In the genomic region with DNA sequence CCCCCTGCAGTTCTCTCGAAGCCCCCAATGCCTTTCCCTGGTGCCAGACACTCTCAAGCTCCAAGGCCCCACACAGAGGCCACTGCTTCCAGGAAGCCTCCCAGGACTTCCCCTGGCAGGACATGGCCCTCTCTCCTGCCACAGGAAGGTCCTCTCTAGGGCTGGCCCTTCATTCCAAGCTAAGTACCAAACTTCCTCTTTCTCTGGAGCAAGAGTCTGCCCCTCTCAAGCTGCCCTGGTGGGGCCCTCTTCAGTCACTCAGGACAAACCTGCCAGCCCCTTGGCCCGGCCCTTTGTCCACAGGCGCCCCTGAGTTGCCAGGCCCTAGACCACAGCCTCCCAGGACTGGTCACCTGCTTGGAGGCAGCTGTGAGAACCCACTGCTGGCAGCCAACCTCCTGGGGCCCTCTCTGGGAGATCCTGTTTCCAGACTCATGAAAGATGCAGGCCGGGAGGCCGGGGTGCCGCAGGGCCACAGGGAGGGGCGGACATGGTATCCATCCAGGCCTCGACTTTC, we compare ENCODE assay signal across 8 cellular contexts. TPM values are rescaled to one million over a fixed set of nuclear protein-coding genes. Genes with fewer than 3 reads are reported as not detected.
DNase-seq lines count a peak whose midpoint lies in the region; ATAC-seq and TF ChIP-seq lines count a peak whose summit lies in the region.

No MANE protein-coding gene starts in this region.

- H3K9me3 ChIP-seq in GM23248 (ENCODE audit: low read depth): no peaks in the 10 kb centered on the region

- 69 to 77% methylated on average over 8 of the region's 8 CpGs for WGBS in GM23248 (ENCODE audit: low coverage in 1 of 2, low lambda C conversion rate in 2 of 2, missing lambda C conversion rate in 2 of 2), 2 experiments

- in situ Hi-C loops in GM23248 (cut with MboI): no loop called here

- TF ChIP-seq CTCF in RWPE1 (conservative IDR thresholded peaks at IDR 0.05; ENCODE audit: low read depth) (no peak), endothelial cell (IDR thresholded peaks at IDR 0.05; ENCODE audit: unreplicated experiment) (no peak)

- H3F3A ChIP-seq in GM23248 (ENCODE audit: insufficient read depth): no peaks in the 10 kb centered on the region

- no peak overlapping the region for H3K4me3 Mint-ChIP-seq in endothelial cell (ENCODE audit: unreplicated experiment)
- H3K4me3 Mint-ChIP-seq in naive thymus-derived CD8-positive, alpha-beta T cell: peak overlapping the region in 8 of 10 donors; percentile 6 to 90 (median 74)

- no peaks in the 10 kb centered on the region for H3K36me3 ChIP-seq in GM23248 (ENCODE audit: low read depth)

- no peaks in the 10 kb centered on the region for H3K9me2 ChIP-seq in GM23248 (ENCODE audit: insufficient read depth)

- H3K9ac ChIP-seq in GM23248: no peak overlapping the region

- H3K27ac ChIP-seq in RWPE1 (peak overlapping the region; percentile 94), GM23248 (no peak overlapping the region)

- H3K36me3 Mint-ChIP-seq in endothelial cell (ENCODE audit: low read depth, unreplicated experiment): peaks cover 8% of the 10 kb centered on the region
- H3K36me3 Mint-ChIP-seq in naive thymus-derived CD8-positive, alpha-beta T cell: peaks cover 0 to 29% (median 7%) of the 10 kb centered on the region in 3 donors

- H2AFZ ChIP-seq in GM23248: no peak overlapping the region

- no peak overlapping the region for H3K4me2 ChIP-seq in GM23248 (ENCODE audit: unreplicated experiment)

- H3K4me1 ChIP-seq in GM23248 (ENCODE audit: insufficient read depth): peaks cover 4% of the 10 kb centered on the region

- no peaks in the 10 kb centered on the region for H4K20me1 ChIP-seq in GM23248 (ENCODE audit: insufficient read depth)

- peak; percentile 12 for DNase-seq in AG08395 (ENCODE audit: low spot score)
- no peak for DNase-seq in RWPE1 (ENCODE audit: low spot score)
- no peak for DNase-seq in endothelial cell (ENCODE audit: low spot score)
- peak in 1 of 10 donors; percentile 49 for DNase-seq in naive thymus-derived CD8-positive, alpha-beta T cell
- DNase-seq in NCI-H2227 treated with DMSO at 0.1 percent for 48 hours (lab: John Stamatoyannopoulos, UW): no peak
- no peak for DNase-seq in NCI-H128 (lab: John Stamatoyannopoulos, UW; ENCODE audit: unreplicated experiment)
- DNase-seq in GM23248: no peak
- DNase-seq in KG1 (lab: John Stamatoyannopoulos, UW): no peak

- POLR2A ChIA-PET in RWPE1 (lab: Yijun Ruan, JAX; ENCODE audit: low non-redundant PET): no interaction called here
- POLR2A ChIA-PET in naive thymus-derived CD8-positive, alpha-beta T cell (lab: Charles Lee): interaction anchor here (0.5 to 7.8 kb wide), 7 partner anchors 9 to 163 kb away, joined by 3 to 54 read pairs (median 4); partner anchors contain the start of gene NINJ1

- 0 out of 2 replicates have a peak, but pooled peaks cover 9% of the 10 kb centered on the region for H3K79me2 ChIP-seq in GM23248 (ENCODE audit: insufficient read depth)

- peak overlapping the region; percentile 70 for H3K27ac Mint-ChIP-seq in endothelial cell (ENCODE audit: unreplicated experiment)
- peak overlapping the region; percentile 87 to 99 (median 96) for H3K27ac Mint-ChIP-seq in naive thymus-derived CD8-positive, alpha-beta T cell

- CTCF ChIA-PET in RWPE1 (lab: Yijun Ruan, JAX): interaction anchor here (0.5 to 1.0 kb wide), 6 partner anchors 10 to 177 kb away, joined by 3 to 5 read pairs (median 3); no protein-coding TSS in a partner anchor

- H3K4me3 ChIP-seq in GM23248: no peak overlapping the region

- no peak for ATAC-seq in naive thymus-derived CD8-positive, alpha-beta T cell

- peaks cover 44% of the 10 kb centered on the region for H3K4me1 Mint-ChIP-seq in endothelial cell (ENCODE audit: unreplicated experiment)
- H3K4me1 Mint-ChIP-seq in naive thymus-derived CD8-positive, alpha-beta T cell: peaks cover 34 to 83% (median 69%) of the 10 kb centered on the region in 4 donors

- H3K27me3 Mint-ChIP-seq in endothelial cell (ENCODE audit: unreplicated experiment): peaks cover 11% of the 10 kb centered on the region
- H3K27me3 Mint-ChIP-seq in naive thymus-derived CD8-positive, alpha-beta T cell: no peaks in the 10 kb centered on the region

- H3K27me3 ChIP-seq in GM23248 (replicated peaks; ENCODE audit: insufficient read depth): no peaks in the 10 kb centered on the region

- H3K9me3 Mint-ChIP-seq in endothelial cell (ENCODE audit: unreplicated experiment): no peaks in the 10 kb centered on the region
- no peaks in the 10 kb centered on the region for H3K9me3 Mint-ChIP-seq in naive thymus-derived CD8-positive, alpha-beta T cell

RNA-seq across cellular contexts. Expression of gene NINJ1, which starts 6.6 kb away (rescaled TPM):
- 34.2 TPM for total RNA-seq in endothelial cell (ENCODE audit: unreplicated experiment)
- 10 to 100 TPM; 33.8 to 35.6 TPM for total RNA-seq in naive thymus-derived CD8-positive, alpha-beta T cell
- 10 to 100 TPM; 78.5 to 97.6 (median 96.0) TPM for polyA plus RNA-seq in naive thymus-derived CD8-positive, alpha-beta T cell
- total RNA-seq in GM23248 (2014; rRNA removed; shearing (Covaris generic)): 19.1 and 24.9 TPM in 2 replicates
- polyA plus RNA-seq in GM23248 (2016; fragmentation: Nextera tagmentation; extraction: Ambion mirVana): 42.9 and 44.2 TPM in 2 replicates

RNA-seq across cellular contexts. Expression of gene CARD19, which starts 31.4 kb away (rescaled TPM):
- 13.2 TPM for total RNA-seq in endothelial cell (ENCODE audit: unreplicated experiment)
- 10 to 100 TPM; 68.9 to 71.2 TPM for total RNA-seq in naive thymus-derived CD8-positive, alpha-beta T cell
- polyA plus RNA-seq in naive thymus-derived CD8-positive, alpha-beta T cell: 10 to 100 TPM; 56.3 to 62.9 (median 56.9) TPM
- total RNA-seq in GM23248 (2014; rRNA removed; shearing (Covaris generic)): 48.8 and 54.1 TPM in 2 replicates
- 58.6 and 69.5 TPM in 2 replicates for polyA plus RNA-seq in GM23248 (2016; fragmentation: Nextera tagmentation; extraction: Ambion mirVana)

RNA-seq across cellular contexts. Expression of gene WNK2, which starts 56.5 kb away (rescaled TPM):
- total RNA-seq in endothelial cell (ENCODE audit: unreplicated experiment): 0.82 TPM
- total RNA-seq in naive thymus-derived CD8-positive, alpha-beta T cell: under 1 TPM in 1 of 2 experiments, not detected in 1; 0.27 TPM
- polyA plus RNA-seq in naive thymus-derived CD8-positive, alpha-beta T cell: not detected
- not detected in 2 replicates for total RNA-seq in GM23248 (2014; rRNA removed; shearing (Covaris generic))
- not detected in 2 replicates for polyA plus RNA-seq in GM23248 (2016; fragmentation: Nextera tagmentation; extraction: Ambion mirVana)
